ENCODE assay signal across 8 cellular contexts in genomic region chr17:21551081-21551881, GRCh38.
DNase-seq lines count a peak whose midpoint lies in the region; ATAC-seq and TF ChIP-seq lines count a peak whose summit lies in the region.

No MANE protein-coding gene starts in this region.

- TF ChIP-seq CTCF in AG09319 (IDR thresholded peaks at IDR 0.05; ENCODE audit: low read depth, low read length) (no peak), NB4 (IDR thresholded peaks at IDR 0.05; ENCODE audit: low read depth, low read length) (no peak), astrocyte of the spinal cord (IDR thresholded peaks at IDR 0.05; ENCODE audit: low read depth, low read length) (no peak), retinal pigment epithelial cell (conservative IDR thresholded peaks at IDR 0.05; ENCODE audit: low read depth, low read length) (no peak)

- H3K4me3 ChIP-seq in NB4 (ENCODE audit: low read depth, low read length) (peak overlapping the region; percentile 64), astrocyte of the spinal cord (ENCODE audit: low read depth, low read length) (peak overlapping the region; percentile 61), retinal pigment epithelial cell (ENCODE audit: low read length) (peak overlapping the region; percentile 58), aorta (ENCODE audit: low read length in 2 of 2) (peak overlapping the region; percentile 37 to 87)

- peaks cover 0 to 1% of the 10 kb centered on the region in 2 donors for H3K36me3 ChIP-seq in aorta (ENCODE audit: control insufficient read depth in 1 of 2, insufficient read depth in 2 of 2, low read length in 1 of 2)

- ATAC-seq in GM19452 (IDR thresholded peaks at IDR 0.05; ENCODE audit: unreplicated experiment) (peak; percentile 64), aorta (ENCODE audit: low FRiP score) (peak; percentile 98)

- TF ChIP-seq POLR2A in NB4 (IDR thresholded peaks at IDR 0.05; ENCODE audit: extremely low read depth, insufficient read length), result peak; percentile 49

- no peaks in the 10 kb centered on the region for H3K4me1 ChIP-seq in aorta (ENCODE audit: control insufficient read depth in 1 of 2, insufficient read depth in 2 of 2, low read length in 2 of 2)

- intact Hi-C loops in aorta (cut with DNase I), result no loop called here

- H3K9me3 ChIP-seq in aorta (ENCODE audit: control insufficient read depth, low read length), result no peaks in the 10 kb centered on the region

- H3K27me3 ChIP-seq in aorta (ENCODE audit: control insufficient read depth in 1 of 2, insufficient read depth in 2 of 2, low read length in 1 of 2), result no peaks in the 10 kb centered on the region

- WGBS in aorta, 2 donors, result 1% methylated on average over 67 to 75 of the region's 75 CpGs

- peak overlapping the region in 1 of 2 donors; percentile 82 for H3K27ac ChIP-seq in aorta (ENCODE audit: low read depth in 1 of 2, low read length in 2 of 2)

- in situ Hi-C loops in astrocyte of the spinal cord (cut with HindIII; ENCODE audit: low sequenced_read_pairs), result no loop called here

- DNase-seq in AG09319 (ENCODE audit: extremely low read depth, low read depth), result peak; percentile 62
- peak; percentile 77 for DNase-seq in NB4 (ENCODE audit: low read depth)
- DNase-seq in T1000 (lab: John Stamatoyannopoulos, UW), result peak; percentile 83
- peak; percentile 90 for DNase-seq in astrocyte of the spinal cord (ENCODE audit: low read depth, low spot score)
- DNase-seq in hypothalamus (lab: John Stamatoyannopoulos, UW), result peak in 50 of 51 donors; percentile 48 to 93 (median 76)
- peak; percentile 31 for DNase-seq in retinal pigment epithelial cell (ENCODE audit: low read depth)
- DNase-seq in aorta, result peak; percentile 89 to 94

Comparison
In these comparisons a context has a peak if more than half of its experiments do, and no peak if none do; other contexts are left out.
1. DNase-seq: peak in every context shown above with its lines; median percentile 92 in aorta; 90 in astrocyte of the spinal cord; 83 in T1000; 77 in NB4; 76 in hypothalamus; 62 in AG09319; 31 in retinal pigment epithelial cell.